Comparison of ENCODE assay signal across 8 cellular contexts in genomic region chr14:89955418-89956293, GRCh38. TPM values are rescaled to one million over a fixed set of nuclear protein-coding genes. Genes with fewer than 3 reads are reported as not detected.
DNase-seq lines count a peak whose midpoint lies in the region; TF ChIP-seq lines count a peak whose summit lies in the region.

Gene TDP1, plus strand, starts transcription at chr14:89955927. Its CDS starts 7,188 bp downstream, at chr14:89963115.

- H3K4me2 ChIP-seq in neural cell (ENCODE audit: low read length) = peak within 1 kb of the TSS; percentile 59

- peak; percentile 49 for TF ChIP-seq RAD21 in neural cell (conservative IDR thresholded peaks at IDR 0.05)

- intact Hi-C loops in stomach (cut with DNase I; ENCODE audit: low total_unique reads) = no loop called here

- H3K79me2 ChIP-seq in neural cell (replicated peaks; ENCODE audit: insufficient read depth, low read length) = peaks cover 7% of the 10 kb centered on the region

- H3K9ac ChIP-seq in neural cell (ENCODE audit: low read length) = peak within 1 kb of the TSS; percentile 74

- H3F3A ChIP-seq in neural cell (ENCODE audit: insufficient read depth, low read length, poor library complexity, severe bottlenecking) = peaks cover 3% of the 10 kb centered on the region

- WGBS in stomach, 5 donors = 0 to 1% (median 1%) methylated on average over 25 to 72 of the region's 72 CpGs

- peak within 1 kb of the TSS; percentile 67 for H2AFZ ChIP-seq in neural cell (ENCODE audit: low read depth, low read length)

- H3K4me3 ChIP-seq in H7 (ENCODE audit: insufficient read depth, low read depth, low read length) (peak within 1 kb of the TSS; percentile 91), fibroblast of the aortic adventitia (ENCODE audit: low read depth, low read length) (peak within 1 kb of the TSS; percentile 82), neural cell (ENCODE audit: low read length) (peak within 1 kb of the TSS; percentile 89), stomach (peak within 1 kb of the TSS; percentile 85 to 96 (median 92))

- no peak for TF ChIP-seq CTCF in fibroblast of the aortic adventitia (IDR thresholded peaks at IDR 0.05; ENCODE audit: insufficient read depth, low read length)
- peak; percentile 66 for TF ChIP-seq CTCF in neural cell (IDR thresholded peaks at IDR 0.05; ENCODE audit: poor library complexity, severe bottlenecking)
- TF ChIP-seq CTCF in stomach (IDR thresholded peaks at IDR 0.05) = no peak

- no peaks in the 10 kb centered on the region for H3K9me3 ChIP-seq in neural cell (ENCODE audit: low read length)
- no peaks in the 10 kb centered on the region for H3K9me3 ChIP-seq in stomach

- peak within 1 kb of the TSS; percentile 87 for H3K27ac ChIP-seq in neural cell (ENCODE audit: low read length)
- peak within 1 kb of the TSS; percentile 95 to 98 (median 96) for H3K27ac ChIP-seq in stomach

- no peaks in the 10 kb centered on the region for H3K27me3 ChIP-seq in H7 (ENCODE audit: control insufficient read depth, insufficient read depth, low read length)
- H3K27me3 ChIP-seq in neural cell (ENCODE audit: insufficient read depth, low read depth, low read length) = no peaks in the 10 kb centered on the region
- H3K27me3 ChIP-seq in stomach = no peaks in the 10 kb centered on the region

- no peaks in the 10 kb centered on the region for H4K20me1 ChIP-seq in neural cell (ENCODE audit: insufficient read depth)

- DNase-seq in ELR (ENCODE audit: low read depth) (peak; percentile 93), H7 (peak; percentile 97), M059J (ENCODE audit: low read depth) (peak; percentile 91), SHP77 (lab: John Stamatoyannopoulos, UW) (peak; percentile 94), fibroblast of the aortic adventitia (ENCODE audit: low read depth) (peak; percentile 93), stomach (peak; percentile 99)
- peak; percentile 99 for DNase-seq in activated effector memory CD4-positive, alpha-beta T cell treated with anti-CD3 and anti-CD28 coated beads, Interleukin-2, amount 50 U/mL, for 16 hours

- no peaks in the 10 kb centered on the region for H3K9me2 ChIP-seq in neural cell (ENCODE audit: insufficient read depth, low read length)

- TF ChIP-seq EP300 in neural cell (conservative IDR thresholded peaks at IDR 0.05; ENCODE audit: poor library complexity, severe bottlenecking) = peak; percentile 30
- no peak for TF ChIP-seq EP300 in stomach (IDR thresholded peaks at IDR 0.05)

- H3K36me3 ChIP-seq in H7 (replicated peaks; ENCODE audit: control insufficient read depth, insufficient read depth, low read length) = peaks cover 4% of the 10 kb centered on the region; the same call in 1 of the 2 replicates
- no peaks in the 10 kb centered on the region for H3K36me3 ChIP-seq in neural cell (ENCODE audit: insufficient read depth, low read length)
- peaks cover 0 to 11% (median 7%) of the 10 kb centered on the region in 4 donors for H3K36me3 ChIP-seq in stomach

- H3K4me1 ChIP-seq in stomach = peaks cover 8 to 43% (median 28%) of the 10 kb centered on the region in 4 donors

- peak in 2 of 4 donors; percentile 40 to 81 for TF ChIP-seq POLR2A in stomach (IDR thresholded peaks at IDR 0.05)

TF ChIP-seq in neural cell, 6 proteins besides CTCF, POLR2A, EP300 and RAD21:
- TF ChIP-seq REST (IDR thresholded peaks at IDR 0.05; ENCODE audit: borderline replicate concordance) (no peak), SMC3 (conservative IDR thresholded peaks at IDR 0.05; ENCODE audit: poor library complexity) (peak; percentile 62), MXI1 (conservative IDR thresholded peaks at IDR 0.05; ENCODE audit: poor library complexity, severe bottlenecking) (peak; percentile 92), EZH2 (IDR thresholded peaks at IDR 0.05; ENCODE audit: borderline replicate concordance, insufficient read depth, low read length, poor library complexity, severe bottlenecking) (no peak), POLR2AphosphoS5 (IDR thresholded peaks at IDR 0.05) (peak; percentile 97), TAF1 (IDR thresholded peaks at IDR 0.05; ENCODE audit: low read depth) (no peak)

RNA-seq across cellular contexts. Expression of gene TDP1, which starts in this region (rescaled TPM):
- 59.5 and 75.4 TPM in 2 replicates for total RNA-seq in H7 (2014; rRNA removed; shearing (Covaris generic))
- total RNA-seq in M059J (2014; rRNA removed; shearing (Covaris generic)) = 28.0 and 34.8 TPM in 2 replicates
- total RNA-seq in fibroblast of the aortic adventitia (ENCODE audit: low replicate concordance) = 6.1 and 28.7 TPM in 2 replicates
- polyA plus RNA-seq in neural cell = 29.1 and 45.1 TPM in 2 replicates
- 54.0 and 62.4 TPM in 2 replicates for polyA minus RNA-seq in neural cell
- total RNA-seq in stomach = 100 to 1,000 TPM in 1 of 5 donors, 10 to 100 TPM in 3, 1 to 10 TPM in 1; 2.6 to 127 (median 26.8) TPM
- 1 to 10 TPM; 3.4 to 5.9 (median 3.6) TPM for polyA plus RNA-seq in stomach

Comparison
In these comparisons a context has a peak if more than half of its experiments do, and no peak if none do; other contexts are left out.
1. Peak in every context shown above with its lines: DNase-seq, H3K4me3 ChIP-seq and H3K27ac ChIP-seq.